33 cellular contexts compared by ENCODE assay signal in genomic region chr3:153275514-153275913, GRCh38.
"Had no signal": no experiment of that assay in that cellular context is flagged by ENCODE, and none has a peak within 500 bp of the region (broad histone marks: within the 10 kb centered on the region; RNA-seq: fewer than 3 reads in every experiment).

No MANE protein-coding gene starts in this region.

- H3K4me3 Mint-ChIP-seq: activated B cell treated with CpG ODN at 0.5 μM for 24 hours; activated CD4-positive, alpha-beta memory T cell treated with anti-CD3 and anti-CD28 coated beads for 36 hours; activated CD4-positive, alpha-beta T cell treated with anti-CD3 and anti-CD28 coated beads, Interleukin-2, amount 10 ng/mL, durations not matched to agents 24 days and 14 days; activated CD8-positive, alpha-beta memory T cell treated with anti-CD3 and anti-CD28 coated beads, Interleukin-2, amount 10 ng/mL, durations not matched to agents 7 days and 5 days; activated CD8-positive, alpha-beta T cell treated with anti-CD3 and anti-CD28 coated beads for 36 hours; activated naive CD4-positive, alpha-beta T cell treated with anti-CD3 and anti-CD28 coated beads, Interleukin-2, amount 10 ng/mL, durations not matched to agents 7 days and 5 days; activated naive CD8-positive, alpha-beta T cell; activated T-cell treated with anti-CD3 and anti-CD28 coated beads, Interleukin-2, amount 50 U/mL, for 24 hours; T-helper 1 cell treated with Interleukin-12 subunit alpha and Interleukin-12 subunit beta and Interleukin-4 antibody, amounts not matched to agents 30 μg/mL and 1 μg/mL, for 36 hours; T-helper 2 cell treated with Interferon-gamma antibody and Interleukin-4, amounts not matched to agents 5 μg/mL and 100 μg/mL, for 36 hours had no signal

- H3K27me3 ChIP-seq: adrenal gland, body of pancreas, brain microvascular endothelial cell, breast epithelium had no signal

- H3K9me3 Mint-ChIP-seq: activated B cell treated with CpG ODN at 0.5 μM for 24 hours; activated CD4-positive, alpha-beta memory T cell treated with anti-CD3 and anti-CD28 coated beads for 36 hours; activated CD4-positive, alpha-beta T cell treated with anti-CD3 and anti-CD28 coated beads, Interleukin-2, amount 10 ng/mL, durations not matched to agents 24 days and 14 days; activated CD8-positive, alpha-beta T cell treated with anti-CD3 and anti-CD28 coated beads for 36 hours; activated naive CD4-positive, alpha-beta T cell treated with anti-CD3 and anti-CD28 coated beads, Interleukin-2, amount 10 ng/mL, durations not matched to agents 7 days and 5 days; activated T-cell treated with anti-CD3 and anti-CD28 coated beads, Interleukin-2, amount 50 U/mL, for 24 hours; activated T-helper 2 cell treated with anti-CD3 and anti-CD28 coated beads, Interferon-gamma antibody, Interleukin-2, Interleukin-4, amounts not matched to agents 10 μg/mL and 5 μg/mL and 100 μg/mL, durations not matched to agents 14 hours and 24 hours and 36 hours; T-helper 1 cell treated with Interleukin-12 subunit alpha and Interleukin-12 subunit beta and Interleukin-4 antibody, amounts not matched to agents 30 μg/mL and 1 μg/mL, for 36 hours; T-helper 2 cell treated with Interferon-gamma antibody and Interleukin-4, amounts not matched to agents 5 μg/mL and 100 μg/mL, for 36 hours had no signal

- H3K27me3 Mint-ChIP-seq: activated CD4-positive, alpha-beta memory T cell treated with anti-CD3 and anti-CD28 coated beads for 36 hours; activated CD4-positive, alpha-beta T cell treated with anti-CD3 and anti-CD28 coated beads, Interleukin-2, amount 10 ng/mL, durations not matched to agents 24 days and 14 days; activated CD8-positive, alpha-beta memory T cell treated with anti-CD3 and anti-CD28 coated beads, Interleukin-2, amount 10 ng/mL, durations not matched to agents 7 days and 5 days; activated CD8-positive, alpha-beta T cell treated with anti-CD3 and anti-CD28 coated beads for 36 hours; activated naive CD4-positive, alpha-beta T cell treated with anti-CD3 and anti-CD28 coated beads, Interleukin-2, amount 10 ng/mL, durations not matched to agents 7 days and 5 days; activated naive CD8-positive, alpha-beta T cell; activated T-cell treated with anti-CD3 and anti-CD28 coated beads, Interleukin-2, amount 50 U/mL, for 24 hours had no signal

- H3K4me1 ChIP-seq: adrenal gland, body of pancreas, breast epithelium had no signal

- H3K4me1 Mint-ChIP-seq: activated B cell treated with CpG ODN at 0.5 μM for 24 hours had no signal

- H3K4me3 ChIP-seq: adrenal gland, body of pancreas, breast epithelium had no signal

- H3K9me3 ChIP-seq: adrenal gland, body of pancreas, breast epithelium had no signal

- H3K36me3 ChIP-seq: adrenal gland, brain microvascular endothelial cell, breast epithelium had no signal

- H3K27ac Mint-ChIP-seq: activated B cell treated with CpG ODN at 0.5 μM for 24 hours; activated CD4-positive, alpha-beta memory T cell treated with anti-CD3 and anti-CD28 coated beads for 36 hours; activated CD4-positive, alpha-beta T cell treated with anti-CD3 and anti-CD28 coated beads, Interleukin-2, amount 10 ng/mL, durations not matched to agents 24 days and 14 days; activated CD8-positive, alpha-beta memory T cell treated with anti-CD3 and anti-CD28 coated beads, Interleukin-2, amount 10 ng/mL, durations not matched to agents 7 days and 5 days; activated CD8-positive, alpha-beta T cell treated with anti-CD3 and anti-CD28 coated beads for 36 hours; activated naive CD4-positive, alpha-beta T cell treated with anti-CD3 and anti-CD28 coated beads, Interleukin-2, amount 10 ng/mL, durations not matched to agents 7 days and 5 days; activated naive CD8-positive, alpha-beta T cell; activated T-cell treated with anti-CD3 and anti-CD28 coated beads, Interleukin-2, amount 50 U/mL, for 24 hours; activated T-helper 2 cell treated with anti-CD3 and anti-CD28 coated beads, Interferon-gamma antibody, Interleukin-2, Interleukin-4, amounts not matched to agents 10 μg/mL and 5 μg/mL and 100 μg/mL, durations not matched to agents 14 hours and 24 hours and 36 hours; T-helper 1 cell treated with Interleukin-12 subunit alpha and Interleukin-12 subunit beta and Interleukin-4 antibody, amounts not matched to agents 30 μg/mL and 1 μg/mL, for 36 hours; T-helper 2 cell treated with Interferon-gamma antibody and Interleukin-4, amounts not matched to agents 5 μg/mL and 100 μg/mL, for 36 hours had no signal

- H3K36me3 Mint-ChIP-seq: activated CD4-positive, alpha-beta memory T cell treated with anti-CD3 and anti-CD28 coated beads for 36 hours; activated CD8-positive, alpha-beta memory T cell treated with anti-CD3 and anti-CD28 coated beads, Interleukin-2, amount 10 ng/mL, durations not matched to agents 7 days and 5 days; activated naive CD4-positive, alpha-beta T cell treated with anti-CD3 and anti-CD28 coated beads, Interleukin-2, amount 10 ng/mL, durations not matched to agents 7 days and 5 days; activated naive CD8-positive, alpha-beta T cell had no signal

- ATAC-seq: activated CD8-positive, alpha-beta memory T cell treated with anti-CD3 and anti-CD28 coated beads, Interleukin-2, amount 10 ng/mL, durations not matched to agents 7 days and 5 days; activated CD8-positive, alpha-beta T cell treated with anti-CD3 and anti-CD28 coated beads for 36 hours; body of pancreas had no signal

- DNase-seq: activated B cell treated with CpG ODN at 0.5 μM for 24 hours; activated CD4-positive, alpha-beta memory T cell treated with anti-CD3 and anti-CD28 coated beads for 36 hours; activated CD4-positive, alpha-beta T cell treated with anti-CD3 and anti-CD28 coated beads for 4 hours; activated CD4-positive, alpha-beta T cell treated with anti-CD3 and anti-CD28 coated beads, Interleukin-2, amount 10 ng/mL, durations not matched to agents 24 days and 14 days; activated CD4-positive, alpha-beta T cell treated with anti-CD3 and anti-CD28 coated beads, Interleukin-2, amount 50 U/mL, for 1 hour; activated CD4-positive, alpha-beta T cell treated with anti-CD3 and anti-CD28 coated beads, Interleukin-2, amount 50 U/mL, for 4 hours; activated CD4-positive, CD25-positive, alpha-beta regulatory T cell treated with anti-CD3 and anti-CD28 coated beads, Interleukin-2, amount 50 U/mL, for 72 hours; activated CD8-positive, alpha-beta memory T cell treated with anti-CD3 and anti-CD28 coated beads for 24 hours; activated CD8-positive, alpha-beta memory T cell treated with anti-CD3 and anti-CD28 coated beads, Interleukin-2, amount 10 ng/mL, durations not matched to agents 7 days and 5 days; activated CD8-positive, alpha-beta memory T cell treated with anti-CD3 and anti-CD28 coated beads, Interleukin-2, amount 50 U/mL, for 48 hours; activated CD8-positive, alpha-beta T cell treated with anti-CD3 and anti-CD28 coated beads for 36 hours; activated effector memory CD4-positive, alpha-beta T cell treated with Interleukin-2 at 50 U/mL for 16 hours; activated gamma-delta T cell; activated naive CD4-positive, alpha-beta T cell treated with anti-CD3 and anti-CD28 coated beads, Interleukin-2, amount 10 ng/mL, durations not matched to agents 7 days and 5 days; activated naive CD4-positive, alpha-beta T cell treated with Interleukin-2 at 50 U/mL for 16 hours; activated T-cell treated with anti-CD3 and anti-CD28 coated beads, Interleukin-2, amount 50 U/mL, for 24 hours; activated T-cell treated with anti-CD3 and anti-CD28 coated beads, Interleukin-2, amount 50 U/mL, for 48 hours; adrenal gland; amniotic stem cell; aorta; body of pancreas; brain microvascular endothelial cell; central memory CD4-positive, alpha-beta T cell; cerebellar nuclear complex; T-helper 1 cell; T-helper 2 cell; T-helper 9 cell had no signal

- H3K27ac ChIP-seq: adrenal gland, body of pancreas, breast epithelium, VCaP had no signal
